In genomic region chr12:124921200-124922008, GRCh38 we compare ENCODE assay signal across 1 cellular context.
TF ChIP-seq lines count a peak whose summit lies in the region.

No MANE protein-coding gene starts in this region.

TF ChIP-seq in HepG2, 621 proteins besides CTCF, POLR2A, EP300 and RAD21 (continued from another document and continues in another):
- TF ChIP-seq KLF11 (CRISPR knock-in tag; IDR thresholded peaks at IDR 0.05) (0 out of 2 replicates have a peak, but pooled peaks have one; percentile 61), DRAP1 (CRISPR knock-in tag; IDR thresholded peaks at IDR 0.05) (peak; percentile 78), SALL1 (CRISPR knock-in tag; IDR thresholded peaks at IDR 0.05) (peak; percentile 59), ZNF276 (CRISPR knock-in tag; IDR thresholded peaks at IDR 0.05; ENCODE audit: low read depth) (peak; percentile 84; the same call in 1 of the 2 replicates), MAZ (IDR thresholded peaks at IDR 0.05; ENCODE audit: borderline replicate concordance, low read depth, low read length) (peak; percentile 52; the same call in 1 of the 2 replicates), MAZ (CRISPR knock-in tag; IDR thresholded peaks at IDR 0.05; ENCODE audit: low read depth) (no peak; the same call in 1 of the 2 replicates), PAX8 (CRISPR knock-in tag; IDR thresholded peaks at IDR 0.05; ENCODE audit: borderline replicate concordance) (no peak), KDM5B (CRISPR knock-in tag; IDR thresholded peaks at IDR 0.05; ENCODE audit: borderline replicate concordance) (0 out of 2 replicates have a peak, but pooled peaks have one; percentile 30), RCOR2 (CRISPR knock-in tag; IDR thresholded peaks at IDR 0.05) (no peak; the same call in 1 of the 2 replicates), SNAPC5 (CRISPR knock-in tag; IDR thresholded peaks at IDR 0.05; ENCODE audit: borderline replicate concordance) (no peak), SOX6 (IDR thresholded peaks at IDR 0.05) (no peak), SOX6 (CRISPR knock-in tag; IDR thresholded peaks at IDR 0.05) (peak; percentile 60; the same call in 1 of the 2 replicates), MTERF4 (CRISPR knock-in tag; IDR thresholded peaks at IDR 0.05) (no peak), ZFP1 (CRISPR knock-in tag; IDR thresholded peaks at IDR 0.05) (no peak; the same call in 1 of the 2 replicates), LBX2 (CRISPR knock-in tag; IDR thresholded peaks at IDR 0.05; ENCODE audit: borderline replicate concordance) (no peak), TCF7L2 (IDR thresholded peaks at IDR 0.05; ENCODE audit: low read depth, low read length) (no peak), FOXO1 (CRISPR knock-in tag; IDR thresholded peaks at IDR 0.05) (no peak), ZNF432 (CRISPR knock-in tag; IDR thresholded peaks at IDR 0.05; ENCODE audit: borderline replicate concordance) (no peak), THAP11 (CRISPR knock-in tag; IDR thresholded peaks at IDR 0.05) (peak; percentile 68), ARNTL (CRISPR knock-in tag; IDR thresholded peaks at IDR 0.05) (no peak), KMT2B (CRISPR knock-in tag; IDR thresholded peaks at IDR 0.05) (peak; percentile 17; the same call in 1 of the 2 replicates), ZBTB38 (CRISPR knock-in tag; IDR thresholded peaks at IDR 0.05) (peak; percentile 43; the same call in 1 of the 2 replicates), U2AF1 (optimal IDR thresholded peaks at IDR 0.05; ENCODE audit: low read depth, low read length) (no peak), ZFP82 (CRISPR knock-in tag; IDR thresholded peaks at IDR 0.05; ENCODE audit: borderline replicate concordance) (no peak), RXRB (CRISPR knock-in tag; IDR thresholded peaks at IDR 0.05; ENCODE audit: borderline replicate concordance) (peak; percentile 38; the same call in 1 of the 2 replicates), ZNF609 (CRISPR knock-in tag; IDR thresholded peaks at IDR 0.05; ENCODE audit: borderline replicate concordance) (peak; percentile 36; the same call in 1 of the 2 replicates), SRY (CRISPR knock-in tag; IDR thresholded peaks at IDR 0.05) (no peak), ZNF850 (CRISPR knock-in tag; conservative IDR thresholded peaks at IDR 0.05) (no peak), AFF4 (CRISPR knock-in tag; IDR thresholded peaks at IDR 0.05) (0 out of 2 replicates have a peak, but pooled peaks have one; percentile 28), ATF2 (CRISPR knock-in tag; IDR thresholded peaks at IDR 0.05) (0 out of 2 replicates have a peak, but pooled peaks have one; percentile 66), MYC (CRISPR knock-in tag; IDR thresholded peaks at IDR 0.05; ENCODE audit: borderline replicate concordance) (0 out of 2 replicates have a peak, but pooled peaks have one; percentile 35), ZNF354B (CRISPR knock-in tag; IDR thresholded peaks at IDR 0.05) (no peak), LCORL (IDR thresholded peaks at IDR 0.05) (no peak), LCORL (CRISPR knock-in tag; IDR thresholded peaks at IDR 0.05) (no peak), BRF2 (CRISPR knock-in tag; IDR thresholded peaks at IDR 0.05) (no peak), ZFY (CRISPR knock-in tag; IDR thresholded peaks at IDR 0.05) (no peak; the same call in 1 of the 2 replicates), HNRNPLL (IDR thresholded peaks at IDR 0.05; ENCODE audit: low read depth, low read length, poor library complexity, severe bottlenecking) (no peak), CSRNP1 (CRISPR knock-in tag; IDR thresholded peaks at IDR 0.05) (no peak), PTBP1 (IDR thresholded peaks at IDR 0.05; ENCODE audit: low read depth, low read length, poor library complexity, severe bottlenecking) (no peak), ZNF678 (CRISPR knock-in tag; IDR thresholded peaks at IDR 0.05) (0 out of 2 replicates have a peak, but pooled peaks have one; percentile 60), NBN (conservative IDR thresholded peaks at IDR 0.05) (no peak), BCL3 (CRISPR knock-in tag; IDR thresholded peaks at IDR 0.05) (no peak), NAIF1 (CRISPR knock-in tag; IDR thresholded peaks at IDR 0.05; ENCODE audit: borderline replicate concordance) (no peak)
